Comparison of ENCODE assay signal across 17 cellular contexts in the genomic region with DNA sequence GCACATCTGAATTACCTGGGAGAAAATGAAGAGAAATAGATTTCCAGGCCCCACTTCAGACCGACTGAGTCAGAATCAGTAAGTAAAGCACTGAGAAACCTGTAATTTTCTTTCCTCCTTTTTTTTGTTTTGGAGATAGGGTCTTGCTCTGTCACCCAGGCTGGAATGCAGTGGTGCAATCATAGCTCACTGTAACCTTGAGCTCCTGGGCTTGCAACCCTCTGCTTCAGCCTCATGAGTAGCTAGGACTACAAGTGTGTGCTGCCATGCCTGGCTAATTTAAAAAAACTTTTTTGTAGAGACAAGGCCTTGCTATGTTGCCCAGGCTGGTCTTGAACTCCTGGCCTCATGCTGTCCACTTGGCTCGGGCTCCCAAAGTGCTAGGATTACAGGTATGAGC.
"Had no signal": no experiment of that assay in that cellular context is flagged by ENCODE, and none has a peak within 500 bp of the region (broad histone marks: within the 10 kb centered on the region; RNA-seq: fewer than 3 reads in every experiment).

No MANE protein-coding gene starts in this region.

- H3K4me1 Mint-ChIP-seq: stimulated activated memory B cell treated with anti-CD40 and anti-IgM and Interleukin-4, amounts not matched to agents 10 μg/mL and 1 μg/mL and 100 μg/mL, for 72 hours had no signal

- H3K4me3 Mint-ChIP-seq: naive thymus-derived CD4-positive, alpha-beta T cell; stimulated activated memory B cell treated with anti-CD40 and anti-IgM and Interleukin-4, amounts not matched to agents 10 μg/mL and 1 μg/mL and 100 μg/mL, for 72 hours; stimulated activated naive CD8-positive, alpha-beta T cell treated with anti-CD3 and anti-CD28 coated beads, Interleukin-15, Interleukin-2, amounts not matched to agents 100 ng/mL and 50 ng/mL, for 24 hours had no signal

- H3K36me3 ChIP-seq: heart left ventricle, spleen, transverse colon had no signal

- H3K4me1 ChIP-seq: heart left ventricle, spleen, testis, transverse colon had no signal

- H3K4me3 ChIP-seq: dorsolateral prefrontal cortex, heart left ventricle, spleen, testis, transverse colon had no signal

- H3K9me3 ChIP-seq: testis, transverse colon had no signal

- H3K9me3 Mint-ChIP-seq: stimulated activated memory B cell treated with anti-CD40 and anti-IgM and Interleukin-4, amounts not matched to agents 10 μg/mL and 1 μg/mL and 100 μg/mL, for 72 hours; stimulated activated naive CD8-positive, alpha-beta T cell treated with anti-CD3 and anti-CD28 coated beads, Interleukin-15, Interleukin-2, amounts not matched to agents 100 ng/mL and 50 ng/mL, for 24 hours had no signal

- H3K27ac ChIP-seq: dorsolateral prefrontal cortex, heart left ventricle, spleen, testis, transverse colon had no signal

- DNase-seq: cortex of kidney; dorsolateral prefrontal cortex; effector CD8-positive, alpha-beta T cell; heart left ventricle; hypothalamus; kidney glomerular epithelial cell; naive thymus-derived CD4-positive, alpha-beta T cell; right cardiac atrium; spleen; stimulated activated CD4-positive, alpha-beta T cell treated with anti-CD3 and anti-CD28 coated beads, Interleukin-15, amount 100 ng/mL, for 24 hours; stimulated activated CD4-positive, alpha-beta T cell treated with anti-CD3 and anti-CD28 coated beads, Interleukin-1b, Interleukin-23, amount 100 ng/mL, for 48 hours; stimulated activated CD4-positive, alpha-beta T cell treated with anti-CD3 and anti-CD28 coated beads, Interleukin-4, amount 100 ng/mL, for 24 hours; testis; transverse colon had no signal

- ATAC-seq: esophagus mucosa; heart left ventricle; naive thymus-derived CD4-positive, alpha-beta T cell; right cardiac atrium; stimulated activated memory B cell treated with anti-CD40 and anti-IgM and Interleukin-4, amounts not matched to agents 10 μg/mL and 1 μg/mL and 100 μg/mL, for 72 hours had no signal

- H3K27ac Mint-ChIP-seq: naive thymus-derived CD4-positive, alpha-beta T cell; stimulated activated memory B cell treated with anti-CD40 and anti-IgM and Interleukin-4, amounts not matched to agents 10 μg/mL and 1 μg/mL and 100 μg/mL, for 72 hours; stimulated activated naive CD8-positive, alpha-beta T cell treated with anti-CD3 and anti-CD28 coated beads, Interleukin-15, Interleukin-2, amounts not matched to agents 100 ng/mL and 50 ng/mL, for 24 hours had no signal

- H3K36me3 Mint-ChIP-seq: naive thymus-derived CD4-positive, alpha-beta T cell; stimulated activated memory B cell treated with anti-CD40 and anti-IgM and Interleukin-4, amounts not matched to agents 10 μg/mL and 1 μg/mL and 100 μg/mL, for 72 hours had no signal

- H3K27me3 ChIP-seq: heart left ventricle, spleen, testis, transverse colon had no signal
